In the genomic region with DNA sequence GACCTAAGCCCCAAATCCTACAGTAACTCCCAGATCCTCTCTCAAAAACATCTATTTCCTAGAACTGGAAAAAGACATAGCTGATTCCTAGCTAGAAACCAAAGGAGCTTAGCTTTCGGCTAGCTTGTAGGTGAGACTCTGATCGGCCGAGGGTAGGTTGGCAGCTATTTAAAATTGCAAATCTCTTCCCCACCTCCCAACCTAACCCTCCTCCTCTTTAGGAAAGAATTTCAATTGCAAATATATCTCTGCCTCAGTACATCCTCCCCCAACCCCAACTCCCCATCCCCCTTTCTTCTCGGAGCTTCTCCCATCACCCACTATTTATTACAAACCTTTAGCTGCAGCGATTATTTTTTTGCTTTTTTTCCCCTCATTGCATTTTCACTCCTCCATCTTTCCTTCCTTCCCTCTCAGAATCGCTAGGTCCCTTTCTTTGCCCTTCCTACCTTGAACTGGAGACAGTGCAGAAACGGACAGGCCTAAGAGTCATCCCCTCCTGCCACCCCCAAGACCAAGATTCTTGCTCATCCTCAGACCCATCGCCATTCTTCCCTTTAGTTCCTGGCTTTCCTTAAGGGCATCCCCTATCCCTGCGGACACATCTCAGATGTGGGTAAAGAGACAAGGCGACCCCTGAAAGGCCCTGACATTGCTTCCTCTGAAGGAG, we compare ENCODE assay signal across 2 cellular contexts.
A peak's percentile ranks its signal among the peaks of the same experiment; 100 is the strongest.
TF ChIP-seq lines count a peak whose summit lies in the region.

No MANE protein-coding gene starts in this region.

TF ChIP-seq in IMR-90, 13 proteins besides CTCF, POLR2A, EP300 and RAD21:
- TF ChIP-seq RCOR1 (IDR thresholded peaks at IDR 0.05; ENCODE audit: insufficient replicate concordance, low read length) (no peak), SMC3 (IDR thresholded peaks at IDR 0.05; ENCODE audit: low read depth, low read length) (no peak), USF2 (IDR thresholded peaks at IDR 0.05; ENCODE audit: low read depth, low read length) (no peak), MAFK (IDR thresholded peaks at IDR 0.05; ENCODE audit: low read depth, low read length) (no peak), MXI1 (IDR thresholded peaks at IDR 0.05; ENCODE audit: borderline replicate concordance, low read depth, low read length) (no peak), BHLHE40 (IDR thresholded peaks at IDR 0.05; ENCODE audit: low read depth, low read length) (no peak), CHD1 (IDR thresholded peaks at IDR 0.05; ENCODE audit: low read depth, low read length) (no peak), NFE2L2 (IDR thresholded peaks at IDR 0.05; ENCODE audit: low read depth, low read length) (no peak)
- TF ChIP-seq, protein P1, sequence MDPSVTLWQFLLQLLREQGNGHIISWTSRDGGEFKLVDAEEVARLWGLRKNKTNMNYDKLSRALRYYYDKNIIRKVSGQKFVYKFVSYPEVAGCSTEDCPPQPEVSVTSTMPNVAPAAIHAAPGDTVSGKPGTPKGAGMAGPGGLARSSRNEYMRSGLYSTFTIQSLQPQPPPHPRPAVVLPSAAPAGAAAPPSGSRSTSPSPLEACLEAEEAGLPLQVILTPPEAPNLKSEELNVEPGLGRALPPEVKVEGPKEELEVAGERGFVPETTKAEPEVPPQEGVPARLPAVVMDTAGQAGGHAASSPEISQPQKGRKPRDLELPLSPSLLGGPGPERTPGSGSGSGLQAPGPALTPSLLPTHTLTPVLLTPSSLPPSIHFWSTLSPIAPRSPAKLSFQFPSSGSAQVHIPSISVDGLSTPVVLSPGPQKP (IDR thresholded peaks at IDR 0.05; ENCODE audit: borderline replicate concordance, low read depth, low read length): no peak

TF ChIP-seq in H1, 55 proteins besides CTCF, POLR2A, EP300 and RAD21:
- TF ChIP-seq BRCA1 (IDR thresholded peaks at IDR 0.05; ENCODE audit: low read depth, low read length) (no peak), USF2 (IDR thresholded peaks at IDR 0.05; ENCODE audit: low read length) (no peak), FOSL1 (IDR thresholded peaks at IDR 0.05; ENCODE audit: insufficient read depth, low read depth, low read length) (no peak), SP2 (IDR thresholded peaks at IDR 0.05; ENCODE audit: low read length) (no peak), E2F6 (IDR thresholded peaks at IDR 0.05) (no peak), TAF1 (IDR thresholded peaks at IDR 0.05; ENCODE audit: low read depth, low read length) (peak; percentile 66), POU5F1 (IDR thresholded peaks at IDR 0.05; ENCODE audit: low read depth, low read length) (no peak), JUN (IDR thresholded peaks at IDR 0.05; ENCODE audit: low read depth, low read length) (no peak), GTF2F1 (IDR thresholded peaks at IDR 0.05; ENCODE audit: borderline replicate concordance, low read depth, low read length) (no peak), TBP (IDR thresholded peaks at IDR 0.05; ENCODE audit: low read depth, low read length) (peak; percentile 78), RBBP5 (IDR thresholded peaks at IDR 0.05; ENCODE audit: borderline replicate concordance, low read depth, low read length) (peak; percentile 66; the same call in 1 of the 2 replicates), PHF8 (conservative IDR thresholded peaks at IDR 0.05; ENCODE audit: low read depth, low read length) (peak; percentile 58; the same call in 1 of the 2 replicates), ZNF274 (IDR thresholded peaks at IDR 0.05; ENCODE audit: borderline replicate concordance, extremely low read depth, low read length) (no peak), ASH2L (IDR thresholded peaks at IDR 0.05; ENCODE audit: low read length) (peak; percentile 23), MAX (IDR thresholded peaks at IDR 0.05) (no peak), RFX5 (IDR thresholded peaks at IDR 0.05; ENCODE audit: borderline replicate concordance, low read depth, low read length) (no peak), SP1 (IDR thresholded peaks at IDR 0.05; ENCODE audit: low read depth, low read length) (peak; percentile 67; the same call in 1 of the 2 replicates), TCF12 (IDR thresholded peaks at IDR 0.05; ENCODE audit: low read depth, low read length) (no peak), POLR2AphosphoS5 (IDR thresholded peaks at IDR 0.05; ENCODE audit: low read depth, low read length) (peak; percentile 36; the same call in 1 of the 2 replicates), SRF (IDR thresholded peaks at IDR 0.05; ENCODE audit: low read depth, low read length) (no peak), TAF7 (optimal IDR thresholded peaks at IDR 0.05; ENCODE audit: borderline replicate concordance, low read depth, low read length) (peak; percentile 88), SIN3A (conservative IDR thresholded peaks at IDR 0.05 in 1 of 2, IDR thresholded peaks at IDR 0.05 in 1 of 2; ENCODE audit: low read depth in 1 of 2, low read length in 2 of 2) (no peak), CHD7 (IDR thresholded peaks at IDR 0.05; ENCODE audit: insufficient replicate concordance, low read length) (peak; percentile 60)
